ENCODE assay signal across 13 cellular contexts in the genomic region with DNA sequence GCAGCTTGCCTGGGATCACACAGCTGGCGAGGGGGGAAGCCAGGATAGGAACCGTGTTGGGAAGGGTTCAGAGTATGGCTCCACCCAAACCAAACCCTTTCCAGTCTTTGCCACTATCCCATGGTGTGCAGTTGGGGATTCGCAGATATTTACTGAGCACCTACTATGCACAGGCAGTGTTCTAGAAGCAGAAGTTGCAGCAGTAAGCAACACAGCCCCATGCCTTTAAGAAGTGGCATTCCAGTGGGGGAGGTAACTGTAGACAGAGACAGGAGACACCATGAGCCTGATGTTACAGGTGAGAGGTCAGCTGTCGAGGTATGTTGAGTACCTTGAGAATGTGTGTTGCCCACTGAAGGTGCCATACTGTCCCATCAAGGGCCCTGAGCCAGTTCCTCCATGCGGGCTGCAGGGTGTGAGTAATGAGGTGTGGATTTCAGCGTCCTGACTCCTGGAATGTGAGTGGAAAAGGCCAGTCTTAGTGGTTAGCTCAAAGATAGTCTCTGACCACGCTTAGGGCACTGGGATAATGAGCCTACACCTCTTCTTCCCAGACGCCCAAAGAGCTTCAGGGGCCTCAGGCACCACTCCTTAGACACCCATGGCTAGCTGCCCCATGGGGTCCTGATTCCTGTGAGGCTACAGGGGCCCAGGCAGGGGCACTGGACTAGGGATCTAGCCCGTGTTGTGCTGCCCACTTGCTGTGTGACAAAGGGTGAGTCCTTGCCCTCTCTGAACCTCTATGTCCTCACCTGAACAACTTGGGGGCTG.
DNase-seq lines count a peak whose midpoint lies in the region; ATAC-seq and TF ChIP-seq lines count a peak whose summit lies in the region.
"Had no signal": no experiment of that assay in that cellular context is flagged by ENCODE, and none has a peak within 500 bp of the region (broad histone marks: within the 10 kb centered on the region; RNA-seq: fewer than 3 reads in every experiment).

No MANE protein-coding gene starts in this region.

- no peak overlapping the region for H3K27ac Mint-ChIP-seq in activated CD8-positive, alpha-beta memory T cell treated with anti-CD3 and anti-CD28 coated beads, Interleukin-2, amount 10 ng/mL, durations not matched to agents 7 days and 5 days
- no peak overlapping the region for H3K27ac Mint-ChIP-seq in activated T-helper 1 cell treated with anti-CD3 and anti-CD28 coated beads, Interleukin-12 subunit alpha, Interleukin-12 subunit beta, Interleukin-2, Interleukin-4 antibody, amounts not matched to agents 30 ng/mL and 10 ng/mL and 1 ng/mL, durations not matched to agents 14 hours and 24 hours and 36 hours
- H3K27ac Mint-ChIP-seq: activated CD8-positive, alpha-beta T cell treated with anti-CD3 and anti-CD28 coated beads, Interleukin-2, amount 10 ng/mL, durations not matched to agents 7 days and 5 days had no signal

- peaks cover 8% of the 10 kb centered on the region for H3K4me1 Mint-ChIP-seq in activated CD8-positive, alpha-beta memory T cell treated with anti-CD3 and anti-CD28 coated beads, Interleukin-2, amount 10 ng/mL, durations not matched to agents 7 days and 5 days
- H3K4me1 Mint-ChIP-seq in activated T-helper 1 cell treated with anti-CD3 and anti-CD28 coated beads, Interleukin-12 subunit alpha, Interleukin-12 subunit beta, Interleukin-2, Interleukin-4 antibody, amounts not matched to agents 30 ng/mL and 10 ng/mL and 1 ng/mL, durations not matched to agents 14 hours and 24 hours and 36 hours (ENCODE audit: low read depth), result peaks cover 6% of the 10 kb centered on the region

- no peak overlapping the region for H3K4me3 Mint-ChIP-seq in activated CD8-positive, alpha-beta memory T cell treated with anti-CD3 and anti-CD28 coated beads, Interleukin-2, amount 10 ng/mL, durations not matched to agents 7 days and 5 days
- no peak overlapping the region for H3K4me3 Mint-ChIP-seq in activated T-helper 1 cell treated with anti-CD3 and anti-CD28 coated beads, Interleukin-12 subunit alpha, Interleukin-12 subunit beta, Interleukin-2, Interleukin-4 antibody, amounts not matched to agents 30 ng/mL and 10 ng/mL and 1 ng/mL, durations not matched to agents 14 hours and 24 hours and 36 hours
- H3K4me3 Mint-ChIP-seq: activated CD8-positive, alpha-beta T cell treated with anti-CD3 and anti-CD28 coated beads, Interleukin-2, amount 10 ng/mL, durations not matched to agents 7 days and 5 days had no signal

- H3K36me3 ChIP-seq in upper lobe of right lung (no peaks in the 10 kb centered on the region), aorta (ENCODE audit: control insufficient read depth in 1 of 2, insufficient read depth in 2 of 2, low read length in 1 of 2) (no peaks in the 10 kb centered on the region)
- H3K36me3 ChIP-seq: suprapubic skin had no signal

- H3K9me3 ChIP-seq in upper lobe of right lung, result no peaks in the 10 kb centered on the region
- H3K9me3 ChIP-seq in aorta (ENCODE audit: control insufficient read depth, low read length), result no peaks in the 10 kb centered on the region
- H3K9me3 ChIP-seq: suprapubic skin had no signal

- intact Hi-C loops in upper lobe of right lung (cut with DNase I), result no loop called here
- intact Hi-C loops in aorta (cut with DNase I), result loop anchor here (5.0 kb wide), 1 partner anchor 65 kb away; no protein-coding TSS in a partner anchor
- intact Hi-C loops in activated T-helper 1 cell treated with anti-CD3 and anti-CD28 coated beads, Interleukin-12 subunit alpha, Interleukin-12 subunit beta, Interleukin-2, Interleukin-4 antibody, amounts not matched to agents 30 ng/mL and 10 ng/mL and 1 ng/mL, durations not matched to agents 14 hours and 24 hours and 36 hours (cut with micrococcal nuclease), result no loop called here

- 69 to 70% methylated on average over 9 of the region's 9 CpGs for WGBS in aorta, 2 donors

- no peak overlapping the region for H3K4me3 ChIP-seq in upper lobe of right lung
- no peak overlapping the region for H3K4me3 ChIP-seq in aorta (ENCODE audit: low read length in 2 of 2)
- H3K4me3 ChIP-seq: PC-9, suprapubic skin had no signal

- no peaks in the 10 kb centered on the region for H3K9me3 Mint-ChIP-seq in activated CD8-positive, alpha-beta memory T cell treated with anti-CD3 and anti-CD28 coated beads, Interleukin-2, amount 10 ng/mL, durations not matched to agents 7 days and 5 days (ENCODE audit: low read depth)
- no peaks in the 10 kb centered on the region for H3K9me3 Mint-ChIP-seq in activated T-helper 1 cell treated with anti-CD3 and anti-CD28 coated beads, Interleukin-12 subunit alpha, Interleukin-12 subunit beta, Interleukin-2, Interleukin-4 antibody, amounts not matched to agents 30 ng/mL and 10 ng/mL and 1 ng/mL, durations not matched to agents 14 hours and 24 hours and 36 hours

- H3K27ac ChIP-seq in cingulate gyrus (ENCODE audit: low read depth, low read length) (peak overlapping the region; percentile 13), layer of hippocampus (ENCODE audit: low read depth, low read length) (peak overlapping the region; percentile 19), upper lobe of right lung (peak overlapping the region; percentile 61), aorta (ENCODE audit: low read depth in 1 of 2, low read length in 2 of 2) (no peak overlapping the region)
- H3K27ac ChIP-seq: 22Rv1, KMS-11, PC-9 had no signal

- CTCF ChIA-PET in activated CD8-positive, alpha-beta memory T cell treated with anti-CD3 and anti-CD28 coated beads, Interleukin-2, amount 10 ng/mL, durations not matched to agents 7 days and 5 days (lab: Charles Lee), result interaction anchor here (1.0 kb wide), 1 partner anchor 95 kb away, joined by 3 read pairs; no protein-coding TSS in a partner anchor

- no peak for ATAC-seq in activated CD8-positive, alpha-beta memory T cell treated with anti-CD3 and anti-CD28 coated beads, Interleukin-2, amount 10 ng/mL, durations not matched to agents 7 days and 5 days
- ATAC-seq in upper lobe of right lung (peak; percentile 21), aorta (ENCODE audit: low FRiP score) (no peak)
- ATAC-seq: activated CD8-positive, alpha-beta T cell treated with anti-CD3 and anti-CD28 coated beads, Interleukin-2, amount 10 ng/mL, durations not matched to agents 7 days and 5 days had no signal

- H3K27me3 Mint-ChIP-seq in activated CD8-positive, alpha-beta memory T cell treated with anti-CD3 and anti-CD28 coated beads, Interleukin-2, amount 10 ng/mL, durations not matched to agents 7 days and 5 days, result peaks cover 14% of the 10 kb centered on the region
- H3K27me3 Mint-ChIP-seq in activated T-helper 1 cell treated with anti-CD3 and anti-CD28 coated beads, Interleukin-12 subunit alpha, Interleukin-12 subunit beta, Interleukin-2, Interleukin-4 antibody, amounts not matched to agents 30 ng/mL and 10 ng/mL and 1 ng/mL, durations not matched to agents 14 hours and 24 hours and 36 hours (ENCODE audit: insufficient read depth), result peaks cover 10% of the 10 kb centered on the region

- no peaks in the 10 kb centered on the region for H3K36me3 Mint-ChIP-seq in activated CD8-positive, alpha-beta memory T cell treated with anti-CD3 and anti-CD28 coated beads, Interleukin-2, amount 10 ng/mL, durations not matched to agents 7 days and 5 days
- H3K36me3 Mint-ChIP-seq in activated T-helper 1 cell treated with anti-CD3 and anti-CD28 coated beads, Interleukin-12 subunit alpha, Interleukin-12 subunit beta, Interleukin-2, Interleukin-4 antibody, amounts not matched to agents 30 ng/mL and 10 ng/mL and 1 ng/mL, durations not matched to agents 14 hours and 24 hours and 36 hours (ENCODE audit: low read depth), result no peaks in the 10 kb centered on the region

- TF ChIP-seq CTCF in upper lobe of right lung (IDR thresholded peaks at IDR 0.05), result no peak

- H3K27me3 ChIP-seq in layer of hippocampus (ENCODE audit: control insufficient read depth, insufficient read depth, low read length) (no peaks in the 10 kb centered on the region), upper lobe of right lung (no peaks in the 10 kb centered on the region), aorta (ENCODE audit: control insufficient read depth in 1 of 2, insufficient read depth in 2 of 2, low read length in 1 of 2) (no peaks in the 10 kb centered on the region)
- H3K27me3 ChIP-seq: suprapubic skin had no signal

- H3K4me1 ChIP-seq in upper lobe of right lung (peaks cover 20% of the 10 kb centered on the region), aorta (ENCODE audit: control insufficient read depth in 1 of 2, insufficient read depth in 2 of 2, low read length in 2 of 2) (peaks cover 0 to 3% of the 10 kb centered on the region in 2 donors)

- DNase-seq in activated CD8-positive, alpha-beta memory T cell treated with anti-CD3 and anti-CD28 coated beads for 24 hours, result peak; percentile 37
- DNase-seq in activated CD8-positive, alpha-beta memory T cell treated with anti-CD3 and anti-CD28 coated beads, Interleukin-2, amount 10 ng/mL, durations not matched to agents 7 days and 5 days, result no peak
- DNase-seq in upper lobe of right lung (no peak), aorta (no peak), superior temporal gyrus (ENCODE audit: extremely low spot score) (no peak)
- DNase-seq in activated T-helper 1 cell treated with anti-CD3 and anti-CD28 coated beads, Interleukin-12 subunit alpha, Interleukin-12 subunit beta, Interleukin-2, Interleukin-4 antibody, amounts not matched to agents 30 ng/mL and 10 ng/mL and 1 ng/mL, durations not matched to agents 14 hours and 24 hours and 36 hours (ENCODE audit: low spot score), result no peak
- DNase-seq: activated CD8-positive, alpha-beta T cell treated with anti-CD3 and anti-CD28 coated beads, Interleukin-2, amount 10 ng/mL, durations not matched to agents 7 days and 5 days; PC-9 had no signal

Comparison
In these comparisons a context has a peak if more than half of its experiments do, and no peak if none do; other contexts are left out.
1. H3K27ac ChIP-seq: peak in cingulate gyrus (single experiment), layer of hippocampus (single experiment) and upper lobe of right lung (single experiment); none in aorta (0 of 2).
2. intact Hi-C loops: an anchor here in aorta (5.0 kb wide); none called in upper lobe of right lung and activated T-helper 1 cell treated with anti-CD3 and anti-CD28 coated beads, Interleukin-12 subunit alpha, Interleukin-12 subunit beta, Interleukin-2, Interleukin-4 antibody, amounts not matched to agents 30 ng/mL and 10 ng/mL and 1 ng/mL, durations not matched to agents 14 hours and 24 hours and 36 hours.